6 cellular contexts compared by ENCODE assay signal in genomic region chr4:180726611-180727010, GRCh38.
"Had no signal": no experiment of that assay in that cellular context is flagged by ENCODE, and none has a peak within 500 bp of the region (broad histone marks: within the 10 kb centered on the region; RNA-seq: fewer than 3 reads in every experiment).

No MANE protein-coding gene starts in this region.

- H3K9ac ChIP-seq: KMS-11 had no signal

- H3K27ac ChIP-seq: HL-60, KMS-11 had no signal

- DNase-seq: IMR-90, KBM-7, KG1 had no signal

- H3K4me2 ChIP-seq: KMS-11 had no signal

- FAIRE-seq: HTR-8/SVneo had no signal
